ENCODE assay signal across 8 cellular contexts in the genomic region with DNA sequence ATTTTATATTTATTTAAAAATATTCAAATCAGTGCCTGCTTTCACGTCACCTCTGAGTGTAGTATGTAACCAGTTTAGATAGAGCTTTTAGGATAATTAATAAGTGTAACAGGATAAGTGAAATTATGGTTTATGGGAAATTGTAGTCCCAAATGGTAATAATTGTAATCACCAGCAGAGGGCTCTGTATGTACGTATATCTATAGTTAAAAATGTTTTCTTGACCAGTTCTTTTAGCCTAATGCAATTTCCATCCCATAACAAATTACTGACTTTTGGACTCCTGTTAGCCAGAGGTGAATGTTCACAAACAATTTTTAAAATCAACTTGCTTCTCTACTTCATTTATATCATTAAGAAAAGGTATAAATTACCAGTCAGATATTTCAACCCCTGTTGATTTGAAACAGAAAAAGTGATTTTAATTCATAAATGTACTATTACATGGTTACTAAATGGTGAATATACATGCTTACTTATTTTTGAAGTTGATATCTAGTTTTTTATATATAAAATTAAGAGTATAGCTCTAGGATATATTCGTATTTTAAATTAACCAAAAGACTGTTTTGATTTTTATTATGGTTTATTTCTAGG. TPM values are rescaled to one million over a fixed set of nuclear protein-coding genes. Genes with fewer than 3 reads are reported as not detected.
DNase-seq lines count a peak whose midpoint lies in the region; ATAC-seq and TF ChIP-seq lines count a peak whose summit lies in the region.

No MANE protein-coding gene starts in this region.

- H3K4me1 ChIP-seq in SK-N-SH (ENCODE audit: control insufficient read depth in 1 of 2, insufficient read depth in 2 of 2, low read depth in 1 of 2, low read length in 1 of 2), result peaks cover 0 to 5% of the 10 kb centered on the region in 2 experiments; a peak in 1 of 4 replicates

- TF ChIP-seq CTCF in SK-N-SH (IDR thresholded peaks at IDR 0.05) (peak; percentile 75), RWPE1 (conservative IDR thresholded peaks at IDR 0.05; ENCODE audit: low read depth) (peak; percentile 64), fibroblast of mammary gland (conservative IDR thresholded peaks at IDR 0.05; ENCODE audit: control insufficient read depth, insufficient read depth, low read depth, low read length) (peak; percentile 45)

- H3K36me3 ChIP-seq in SK-N-SH (replicated peaks in 1 of 2; ENCODE audit: control insufficient read depth in 1 of 2, insufficient read depth in 2 of 2, low read length in 1 of 2), result peaks cover 72 to 78% of the 10 kb centered on the region in 2 experiments

- DNase-seq in SK-N-SH (peak; percentile 44), KBM-7 (peak; percentile 74), RWPE1 (ENCODE audit: low spot score) (peak; percentile 30), fibroblast of mammary gland (ENCODE audit: low read depth) (peak; percentile 70), putamen (ENCODE audit: low spot score) (peak; percentile 28)

- H3K9ac ChIP-seq in SK-N-SH, result no peak overlapping the region

- TF ChIP-seq RAD21 in SK-N-SH (IDR thresholded peaks at IDR 0.05; ENCODE audit: low read length), result peak; percentile 80

- no peak overlapping the region for H2AFZ ChIP-seq in SK-N-SH (ENCODE audit: low read depth)

- no peak overlapping the region for H3K4me2 ChIP-seq in SK-N-SH

- no peaks in the 10 kb centered on the region for H3K9me2 ChIP-seq in SK-N-SH

- TF ChIP-seq EP300 in SK-N-SH (IDR thresholded peaks at IDR 0.05; ENCODE audit: borderline replicate concordance in 1 of 2, low read depth in 1 of 2, low read length in 1 of 2), result no peak

- H3K4me3 ChIP-seq in SK-N-SH (ENCODE audit: low read depth in 2 of 2, low read length in 1 of 2) (no peak overlapping the region), fibroblast of mammary gland (ENCODE audit: control insufficient read depth, low read depth, low read length) (no peak overlapping the region)

- in situ Hi-C loops in KBM-7 (cut with MboI; ENCODE audit: low pct_unique_long_range_greater_than_20kb, low sequenced_read_pairs), result no loop called here

- no peak overlapping the region for H3K27ac ChIP-seq in SK-N-SH (ENCODE audit: low read depth in 2 of 2, low read length in 1 of 2)
- no peak overlapping the region for H3K27ac ChIP-seq in RWPE1

- H3K79me2 ChIP-seq in SK-N-SH (ENCODE audit: insufficient read depth), result peaks cover 6% of the 10 kb centered on the region

- peaks cover 19% of the 10 kb centered on the region for H3F3A ChIP-seq in SK-N-SH (replicated peaks; ENCODE audit: insufficient read depth)

- 34% methylated on average over 3 of the region's 3 CpGs for WGBS in SK-N-SH (ENCODE audit: low lambda C conversion rate)

- CTCF ChIA-PET in SK-N-SH (lab: Yijun Ruan, JAX), result interaction anchor here (0.6 to 6.0 kb wide), 17 partner anchors 12 to 498 kb away, joined by 3 to 67 read pairs (median 4); no protein-coding TSS in a partner anchor
- CTCF ChIA-PET in RWPE1 (lab: Yijun Ruan, JAX), result interaction anchor here (0.6 to 2.3 kb wide), 7 partner anchors 63 to 703 kb away, joined by 3 to 9 read pairs (median 4); no protein-coding TSS in a partner anchor

- H3K9me3 ChIP-seq in SK-N-SH, result no peaks in the 10 kb centered on the region

- H4K20me1 ChIP-seq in SK-N-SH (ENCODE audit: insufficient read depth), result no peaks in the 10 kb centered on the region

- ATAC-seq in SK-N-SH treated with all-trans-retinoic acid at 6 μM for 48 hours (no peak), HG03280 (IDR thresholded peaks at IDR 0.05; ENCODE audit: unreplicated experiment) (no peak), GM21367 (IDR thresholded peaks at IDR 0.05; ENCODE audit: unreplicated experiment) (no peak)

- POLR2A ChIA-PET in SK-N-SH (lab: Yijun Ruan, JAX) (no interaction called here), RWPE1 (lab: Yijun Ruan, JAX; ENCODE audit: low non-redundant PET) (no interaction called here)

- no peaks in the 10 kb centered on the region for H3K27me3 ChIP-seq in SK-N-SH (ENCODE audit: insufficient read depth)

TF ChIP-seq in SK-N-SH, 30 proteins besides CTCF, POLR2A, EP300 and RAD21 (continues in another document):
- TF ChIP-seq MEF2A (IDR thresholded peaks at IDR 0.05; ENCODE audit: borderline replicate concordance, low read depth) (no peak), JUND (IDR thresholded peaks at IDR 0.05) (no peak)
- TF ChIP-seq, protein P1, sequence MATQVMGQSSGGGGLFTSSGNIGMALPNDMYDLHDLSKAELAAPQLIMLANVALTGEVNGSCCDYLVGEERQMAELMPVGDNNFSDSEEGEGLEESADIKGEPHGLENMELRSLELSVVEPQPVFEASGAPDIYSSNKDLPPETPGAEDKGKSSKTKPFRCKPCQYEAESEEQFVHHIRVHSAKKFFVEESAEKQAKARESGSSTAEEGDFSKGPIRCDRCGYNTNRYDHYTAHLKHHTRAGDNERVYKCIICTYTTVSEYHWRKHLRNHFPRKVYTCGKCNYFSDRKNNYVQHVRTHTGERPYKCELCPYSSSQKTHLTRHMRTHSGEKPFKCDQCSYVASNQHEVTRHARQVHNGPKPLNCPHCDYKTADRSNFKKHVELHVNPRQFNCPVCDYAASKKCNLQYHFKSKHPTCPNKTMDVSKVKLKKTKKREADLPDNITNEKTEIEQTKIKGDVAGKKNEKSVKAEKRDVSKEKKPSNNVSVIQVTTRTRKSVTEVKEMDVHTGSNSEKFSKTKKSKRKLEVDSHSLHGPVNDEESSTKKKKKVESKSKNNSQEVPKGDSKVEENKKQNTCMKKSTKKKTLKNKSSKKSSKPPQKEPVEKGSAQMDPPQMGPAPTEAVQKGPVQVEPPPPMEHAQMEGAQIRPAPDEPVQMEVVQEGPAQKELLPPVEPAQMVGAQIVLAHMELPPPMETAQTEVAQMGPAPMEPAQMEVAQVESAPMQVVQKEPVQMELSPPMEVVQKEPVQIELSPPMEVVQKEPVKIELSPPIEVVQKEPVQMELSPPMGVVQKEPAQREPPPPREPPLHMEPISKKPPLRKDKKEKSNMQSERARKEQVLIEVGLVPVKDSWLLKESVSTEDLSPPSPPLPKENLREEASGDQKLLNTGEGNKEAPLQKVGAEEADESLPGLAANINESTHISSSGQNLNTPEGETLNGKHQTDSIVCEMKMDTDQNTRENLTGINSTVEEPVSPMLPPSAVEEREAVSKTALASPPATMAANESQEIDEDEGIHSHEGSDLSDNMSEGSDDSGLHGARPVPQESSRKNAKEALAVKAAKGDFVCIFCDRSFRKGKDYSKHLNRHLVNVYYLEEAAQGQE (IDR thresholded peaks at IDR 0.05; ENCODE audit: low read depth, low read length), result no peak

TF ChIP-seq in SK-N-SH treated with all-trans-retinoic acid at 6 μM for 48 hours, 23 proteins besides CTCF, POLR2A, EP300 and RAD21:
- no peak for TF ChIP-seq TOX (CRISPR knock-in tag; IDR thresholded peaks at IDR 0.05; ENCODE audit: borderline replicate concordance)
- no peak for TF ChIP-seq ZC3H10 (CRISPR knock-in tag; IDR thresholded peaks at IDR 0.05)
- no peak for TF ChIP-seq ZFP3 (CRISPR knock-in tag; IDR thresholded peaks at IDR 0.05)
- TF ChIP-seq, protein P2, sequence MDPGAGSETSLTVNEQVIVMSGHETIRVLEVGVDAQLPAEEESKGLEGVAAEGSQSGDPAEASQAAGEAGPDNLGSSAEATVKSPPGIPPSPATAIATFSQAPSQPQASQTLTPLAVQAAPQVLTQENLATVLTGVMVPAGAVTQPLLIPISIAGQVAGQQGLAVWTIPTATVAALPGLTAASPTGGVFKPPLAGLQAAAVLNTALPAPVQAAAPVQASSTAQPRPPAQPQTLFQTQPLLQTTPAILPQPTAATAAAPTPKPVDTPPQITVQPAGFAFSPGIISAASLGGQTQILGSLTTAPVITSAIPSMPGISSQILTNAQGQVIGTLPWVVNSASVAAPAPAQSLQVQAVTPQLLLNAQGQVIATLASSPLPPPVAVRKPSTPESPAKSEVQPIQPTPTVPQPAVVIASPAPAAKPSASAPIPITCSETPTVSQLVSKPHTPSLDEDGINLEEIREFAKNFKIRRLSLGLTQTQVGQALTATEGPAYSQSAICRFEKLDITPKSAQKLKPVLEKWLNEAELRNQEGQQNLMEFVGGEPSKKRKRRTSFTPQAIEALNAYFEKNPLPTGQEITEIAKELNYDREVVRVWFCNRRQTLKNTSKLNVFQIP (CRISPR knock-in tag; IDR thresholded peaks at IDR 0.05; ENCODE audit: borderline replicate concordance, low read depth), result no peak
- no peak for TF ChIP-seq TSHZ2 (CRISPR knock-in tag; IDR thresholded peaks at IDR 0.05)
- no peak for TF ChIP-seq SNAI2 (CRISPR knock-in tag; IDR thresholded peaks at IDR 0.05)
- TF ChIP-seq TCF4 (CRISPR knock-in tag; IDR thresholded peaks at IDR 0.05; ENCODE audit: borderline replicate concordance), result no peak
- TF ChIP-seq ZNF565 (CRISPR knock-in tag; conservative IDR thresholded peaks at IDR 0.05; ENCODE audit: low read depth), result no peak

RNA-seq across cellular contexts. Expression of gene SLC30A7, which starts 25.3 kb away (rescaled TPM):
- 4.0 and 5.4 TPM in 2 replicates for polyA plus RNA-seq in SK-N-SH (2012; rRNA removed)
- polyA plus RNA-seq in SK-N-SH (2012; cell fraction: cytosol; rRNA removed), result 7.0 and 7.7 TPM in 2 replicates
- 5.1 and 11.5 TPM in 2 replicates for polyA plus RNA-seq in SK-N-SH (2012; cell fraction: nucleus; rRNA removed)

RNA-seq across cellular contexts. Expression of gene EXTL2, which starts 26.6 kb away (rescaled TPM):
- 20.3 and 32.5 TPM in 2 replicates for polyA plus RNA-seq in SK-N-SH (2012; rRNA removed)
- polyA plus RNA-seq in SK-N-SH (2012; cell fraction: cytosol; rRNA removed), result 32.6 and 34.8 TPM in 2 replicates
- 15.8 and 38.5 TPM in 2 replicates for polyA plus RNA-seq in SK-N-SH (2012; cell fraction: nucleus; rRNA removed)
